Comparison of ENCODE assay signal across 22 cellular contexts in the genomic region with DNA sequence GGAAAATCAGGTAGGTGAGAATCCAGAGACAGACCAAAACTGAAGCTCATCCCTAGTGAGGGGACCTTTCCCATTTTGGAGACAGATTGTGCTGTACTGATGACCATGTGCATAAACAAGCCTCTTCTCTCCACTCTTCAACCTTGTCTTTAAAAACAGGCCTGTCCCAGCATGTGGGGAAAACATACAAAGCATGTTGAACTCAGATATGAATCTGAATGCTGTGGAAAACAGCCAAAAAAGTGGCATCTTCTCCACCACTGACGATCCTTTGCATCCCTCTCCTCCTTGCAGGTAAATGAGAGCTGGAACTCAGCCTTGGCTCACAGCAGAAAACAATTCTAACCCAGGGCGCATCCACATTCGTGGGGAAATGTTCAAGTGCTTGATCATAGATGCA.
"Had no signal": no experiment of that assay in that cellular context is flagged by ENCODE, and none has a peak within 500 bp of the region (broad histone marks: within the 10 kb centered on the region; RNA-seq: fewer than 3 reads in every experiment).

No MANE protein-coding gene starts in this region.

- DNase-seq: KBM-7, MG63, NCI-H1092, NCI-H1105 treated with DMSO at 0.1 percent for 48 hours, NCI-H1417 treated with DMSO at 0.1 percent for 48 hours, NCI-H146, NCI-H1694 treated with DMSO at 0.1 percent for 48 hours, NCI-H1930, NCI-H2081, NCI-H2107, NCI-H2227 treated with DMSO at 0.1 percent for 48 hours, NCI-H524, NCI-H69, NCI-H774, Right ventricle myocardium superior, RPMI8226, SIG-M5 had no signal

- H3K36me3 ChIP-seq: MG63, SJSA1 had no signal

- H3K27me3 ChIP-seq: MG63, SJSA1 had no signal

- H3K4me3 ChIP-seq: MG63, SJSA1, SK-N-MC had no signal

- H3K27ac ChIP-seq: HL-60, SJSA1, SK-N-MC had no signal

- H3K9me3 ChIP-seq: MG63, SJSA1 had no signal

- FAIRE-seq: HTR-8/SVneo, RCC 7860 had no signal
